ENCODE assay signal across 28 cellular contexts in genomic region chr19:32251634-32252332, GRCh38.
A peak's percentile ranks its signal among the peaks of the same experiment; 100 is the strongest.
DNase-seq lines count a peak whose midpoint lies in the region; ATAC-seq, FAIRE-seq and TF ChIP-seq lines count a peak whose summit lies in the region.
"Had no signal": no experiment of that assay in that cellular context is flagged by ENCODE, and none has a peak within 500 bp of the region (broad histone marks: within the 10 kb centered on the region; RNA-seq: fewer than 3 reads in every experiment).

No MANE protein-coding gene starts in this region.

- H2AK5ac ChIP-seq in neuronal stem cell (ENCODE audit: low read depth, low read length), result peak overlapping the region; percentile 86

- no peaks in the 10 kb centered on the region for H3F3A ChIP-seq in GM23248 (ENCODE audit: insufficient read depth)

- H2BK12ac ChIP-seq in neuronal stem cell (ENCODE audit: low read length), result no peak overlapping the region

- no peaks in the 10 kb centered on the region for H3K27me3 Mint-ChIP-seq in activated CD8-positive, alpha-beta memory T cell treated with anti-CD3 and anti-CD28 coated beads, Interleukin-2, amount 10 ng/mL, durations not matched to agents 7 days and 5 days
- H3K27me3 Mint-ChIP-seq: CD4-positive, CD25-positive, alpha-beta regulatory T cell had no signal

- no peak for ATAC-seq in activated CD8-positive, alpha-beta memory T cell treated with anti-CD3 and anti-CD28 coated beads, Interleukin-2, amount 10 ng/mL, durations not matched to agents 7 days and 5 days
- peak; percentile 78 for ATAC-seq in K562
- ATAC-seq in GM18907 (IDR thresholded peaks at IDR 0.05; ENCODE audit: unreplicated experiment), result no peak
- ATAC-seq: A549, GM12878 had no signal

- H3K36me3 ChIP-seq in K562 (ENCODE audit: control insufficient read depth, insufficient read depth, low read length) (no peaks in the 10 kb centered on the region), neuronal stem cell (replicated peaks in 1 of 2; ENCODE audit: control insufficient read depth in 2 of 2, insufficient read depth in 2 of 2, low read length in 2 of 2) (no peaks in the 10 kb centered on the region), GM23248 (ENCODE audit: low read depth) (no peaks in the 10 kb centered on the region)
- H3K36me3 ChIP-seq: BE2C, BLaER1 had no signal

- POLR2A ChIA-PET in K562 (lab: Yijun Ruan, JAX), result interaction anchor here (0.6 kb wide), 1 partner anchor 310 kb away, joined by 3 read pairs; no protein-coding TSS in a partner anchor

- TF ChIP-seq RAD21 in K562 (CRISPR knock-in tag; conservative IDR thresholded peaks at IDR 0.05 in 1 of 2, IDR thresholded peaks at IDR 0.05 in 1 of 2), result no peak

- H3K4me1 ChIP-seq in K562 (replicated peaks in 1 of 2; ENCODE audit: control insufficient read depth in 2 of 2, insufficient read depth in 2 of 2, low read length in 2 of 2), result peaks cover 0 to 4% of the 10 kb centered on the region in 2 experiments; a peak in 1 of 5 replicates
- H3K4me1 ChIP-seq in neuronal stem cell (ENCODE audit: control insufficient read depth in 2 of 2, insufficient read depth in 1 of 2, low read depth in 1 of 2, low read length in 2 of 2), result no peaks in the 10 kb centered on the region
- H3K4me1 ChIP-seq in GM23248 (ENCODE audit: insufficient read depth), result no peaks in the 10 kb centered on the region
- H3K4me1 ChIP-seq: A549, BE2C, BLaER1 had no signal

- no peak overlapping the region for H3K27ac Mint-ChIP-seq in activated CD8-positive, alpha-beta memory T cell treated with anti-CD3 and anti-CD28 coated beads, Interleukin-2, amount 10 ng/mL, durations not matched to agents 7 days and 5 days
- H3K27ac Mint-ChIP-seq: CD14-positive monocyte; CD4-positive, alpha-beta memory T cell; CD8-positive, alpha-beta memory T cell had no signal

- peaks cover 2% of the 10 kb centered on the region for H3K4me1 Mint-ChIP-seq in activated CD8-positive, alpha-beta memory T cell treated with anti-CD3 and anti-CD28 coated beads, Interleukin-2, amount 10 ng/mL, durations not matched to agents 7 days and 5 days
- H3K4me1 Mint-ChIP-seq: CD4-positive, alpha-beta memory T cell; CD4-positive, CD25-positive, alpha-beta regulatory T cell; CD8-positive, alpha-beta memory T cell had no signal

- no peak overlapping the region for H4K8ac ChIP-seq in neuronal stem cell (ENCODE audit: low read depth, low read length)

- no peaks in the 10 kb centered on the region; the same call in none of the 2 replicates for H4K20me1 ChIP-seq in K562 (replicated peaks; ENCODE audit: control insufficient read depth, insufficient read depth, low read length)
- no peaks in the 10 kb centered on the region for H4K20me1 ChIP-seq in GM23248 (ENCODE audit: insufficient read depth)
- H4K20me1 ChIP-seq: BLaER1 had no signal

- TF ChIP-seq POLR2A in K562 (conservative IDR thresholded peaks at IDR 0.05), result no peak

- H2BK5ac ChIP-seq in neuronal stem cell (ENCODE audit: low read length), result no peak overlapping the region

- H3K36me3 Mint-ChIP-seq in activated CD8-positive, alpha-beta memory T cell treated with anti-CD3 and anti-CD28 coated beads, Interleukin-2, amount 10 ng/mL, durations not matched to agents 7 days and 5 days, result no peaks in the 10 kb centered on the region
- H3K36me3 Mint-ChIP-seq: CD14-positive monocyte; CD4-positive, alpha-beta memory T cell; CD4-positive, CD25-positive, alpha-beta regulatory T cell; CD8-positive, alpha-beta memory T cell had no signal

- H2AFZ ChIP-seq in K562 (ENCODE audit: low read depth, low read length), result peak overlapping the region; percentile 63; the same call in 1 of the 2 replicates
- no peak overlapping the region for H2AFZ ChIP-seq in neuronal stem cell (ENCODE audit: low read length)
- H2AFZ ChIP-seq in GM23248, result no peak overlapping the region

- H3K4me3 ChIP-seq in K562 (no peak overlapping the region), neuronal stem cell (ENCODE audit: low read length in 2 of 2) (no peak overlapping the region), GM23248 (no peak overlapping the region)
- H3K4me3 ChIP-seq: A549, BLaER1, GM12878 had no signal

- no peak for FAIRE-seq in K562 (lab: Jason Lieb, UNC)
- FAIRE-seq: A549, GM12878, GM12892, GM18507 had no signal

- H2BK120ac ChIP-seq in neuronal stem cell (ENCODE audit: low read depth, low read length), result no peak overlapping the region

- no peak for TF ChIP-seq CTCF in K562 (IDR thresholded peaks at IDR 0.05 in 2 of 3, conservative IDR thresholded peaks at IDR 0.05 in 1 of 3; ENCODE audit: insufficient read depth in 2 of 3, low read depth in 1 of 3, low read length in 3 of 3)

- peaks cover 5 to 40% of the 10 kb centered on the region in 2 experiments; a peak in 3 of 5 replicates for H3K27me3 ChIP-seq in K562 (ENCODE audit: control insufficient read depth in 2 of 2, insufficient read depth in 2 of 2, low read length in 2 of 2)
- peaks cover 0 to 5% (median 3%) of the 10 kb centered on the region in 3 experiments for H3K27me3 ChIP-seq in neuronal stem cell (ENCODE audit: control insufficient read depth in 3 of 3, insufficient read depth in 3 of 3, low read depth in 1 of 3, low read length in 3 of 3)
- H3K27me3 ChIP-seq in GM23248 (replicated peaks; ENCODE audit: insufficient read depth), result no peaks in the 10 kb centered on the region
- H3K27me3 ChIP-seq: BE2C, BLaER1 had no signal

- H3K9me3 Mint-ChIP-seq in activated CD8-positive, alpha-beta memory T cell treated with anti-CD3 and anti-CD28 coated beads, Interleukin-2, amount 10 ng/mL, durations not matched to agents 7 days and 5 days (ENCODE audit: low read depth), result no peaks in the 10 kb centered on the region
- H3K9me3 Mint-ChIP-seq: CD4-positive, CD25-positive, alpha-beta regulatory T cell had no signal

- H3K9me3 ChIP-seq in K562 (replicated peaks; ENCODE audit: control insufficient read depth, insufficient read depth, low read depth, low read length) (no peaks in the 10 kb centered on the region), neuronal stem cell (replicated peaks in 1 of 2; ENCODE audit: control insufficient read depth in 2 of 2, insufficient read depth in 1 of 2, low read depth in 1 of 2, low read length in 2 of 2) (peaks cover 0 to 2% of the 10 kb centered on the region in 2 donors), GM23248 (ENCODE audit: low read depth) (no peaks in the 10 kb centered on the region)
- H3K9me3 ChIP-seq: BE2C, BLaER1 had no signal

- no peak overlapping the region for H2BK15ac ChIP-seq in neuronal stem cell (ENCODE audit: low read length)

- no peaks in the 10 kb centered on the region for H3K79me2 ChIP-seq in K562 (ENCODE audit: control insufficient read depth, insufficient read depth, low read length)
- H3K79me2 ChIP-seq in GM23248 (ENCODE audit: insufficient read depth), result no peaks in the 10 kb centered on the region

- H3K4me2 ChIP-seq in K562 (ENCODE audit: insufficient read depth, low read length), result no peak overlapping the region
- no peak overlapping the region for H3K4me2 ChIP-seq in neuronal stem cell (ENCODE audit: insufficient read depth, low read length, poor library complexity, severe bottlenecking)
- no peak overlapping the region for H3K4me2 ChIP-seq in GM23248 (ENCODE audit: unreplicated experiment)
- H3K4me2 ChIP-seq: A549, BLaER1 had no signal

- DNase-seq in activated CD8-positive, alpha-beta memory T cell treated with anti-CD3 and anti-CD28 coated beads for 24 hours, result peak; percentile 37
- no peak for DNase-seq in activated CD8-positive, alpha-beta memory T cell treated with anti-CD3 and anti-CD28 coated beads, Interleukin-2, amount 10 ng/mL, durations not matched to agents 7 days and 5 days
- peak; percentile 4 for DNase-seq in AG20443 (ENCODE audit: low spot score)
- peak in 1 of 4 experiments; percentile 12 for DNase-seq in K562 (ENCODE audit: extremely low read depth in 1 of 4, low spot score in 3 of 4)
- DNase-seq in neuronal stem cell (ENCODE audit: low spot score), result no peak
- no peak for DNase-seq in GM23248
- DNase-seq in SKM-1 treated with dmso at 0.1 percent for 144 hours (lab: John Stamatoyannopoulos, UW; ENCODE audit: unreplicated experiment), result no peak
- DNase-seq: BE2C; C1 segment of cervical spinal cord; CD4-positive, alpha-beta memory T cell; CD4-positive, CD25-positive, alpha-beta regulatory T cell; CD8-positive, alpha-beta memory T cell; COR-L47; DMS 273 treated with DMSO at 0.1 percent for 48 hours; DMS153; DMS53; DMS79; DND-41; EL; GDM1 had no signal

- H3K9me1 ChIP-seq in K562 (ENCODE audit: control insufficient read depth, insufficient read depth, low read length), result no peaks in the 10 kb centered on the region

- CTCF ChIA-PET in activated CD8-positive, alpha-beta memory T cell treated with anti-CD3 and anti-CD28 coated beads, Interleukin-2, amount 10 ng/mL, durations not matched to agents 7 days and 5 days (lab: Charles Lee), result interaction anchor here (0.6 kb wide), 1 partner anchor 593 kb away, joined by 3 read pairs; no protein-coding TSS in a partner anchor
- CTCF ChIA-PET in K562 (lab: Yijun Ruan, JAX; ENCODE audit: low intra/inter-chr PET ratio), result no interaction called here

- peaks cover 3% of the 10 kb centered on the region for H3K79me1 ChIP-seq in neuronal stem cell (ENCODE audit: low read depth, low read length)

- no peak overlapping the region for H3K23ac ChIP-seq in neuronal stem cell (ENCODE audit: low read depth, low read length, poor library complexity)

- in situ Hi-C loops in K562 (cut with MboI) (no loop called here), GM23248 (cut with MboI) (no loop called here)

- 5% methylated on average over 18 of the region's 18 CpGs for WGBS in K562 (ENCODE audit: insufficient coverage, low coverage, missing lambda C conversion rate)
- WGBS in neuronal stem cell (ENCODE audit: extremely low coverage in 2 of 2, insufficient read length in 2 of 2, insufficient replicate concordance in 1 of 2), 2 donors, result no CpG with 5 or more reads among the region's 18 CpGs
- 70 to 76% methylated on average over 18 of the region's 18 CpGs for WGBS in GM23248 (ENCODE audit: low coverage in 1 of 2, low lambda C conversion rate in 2 of 2, missing lambda C conversion rate in 2 of 2), 2 experiments

- no peak overlapping the region for H3K14ac ChIP-seq in neuronal stem cell (ENCODE audit: low read length)

- peak overlapping the region; percentile 31 for H3K18ac ChIP-seq in neuronal stem cell (ENCODE audit: low read length)

- no TSS peak for BruUV-seq in K562 (replicated peaks; lab: Mats Ljungman, UMichigan)

- H3K9ac ChIP-seq in K562 (ENCODE audit: insufficient read depth in 1 of 2, low read depth in 2 of 2, low read length in 2 of 2) (no peak overlapping the region), neuronal stem cell (ENCODE audit: low read depth, low read length, poor library complexity) (no peak overlapping the region), GM23248 (no peak overlapping the region)
- H3K9ac ChIP-seq: BLaER1 had no signal

- H3K4ac ChIP-seq in neuronal stem cell (ENCODE audit: low read length), result no peak overlapping the region

- H3K9me2 ChIP-seq in GM23248 (ENCODE audit: insufficient read depth), result no peaks in the 10 kb centered on the region

- no peak overlapping the region for H3K4me3 Mint-ChIP-seq in activated CD8-positive, alpha-beta memory T cell treated with anti-CD3 and anti-CD28 coated beads, Interleukin-2, amount 10 ng/mL, durations not matched to agents 7 days and 5 days
- H3K4me3 Mint-ChIP-seq: CD14-positive monocyte; CD4-positive, alpha-beta memory T cell; CD4-positive, CD25-positive, alpha-beta regulatory T cell; CD8-positive, alpha-beta memory T cell had no signal

- H3K27ac ChIP-seq in K562 (ENCODE audit: extremely low read depth, low read depth, low read length) (no peak overlapping the region), neuronal stem cell (replicated peaks; ENCODE audit: low read length) (no peak overlapping the region), GM23248 (no peak overlapping the region)
- H3K27ac ChIP-seq: 22Rv1, A549, BLaER1 had no signal

- TF ChIP-seq EP300 in K562 (IDR thresholded peaks at IDR 0.05; ENCODE audit: low read length), result no peak

- no peak overlapping the region for H4K91ac ChIP-seq in neuronal stem cell (ENCODE audit: low read depth, low read length, poor library complexity)

- intact Hi-C loops in K562 (cut with micrococcal nuclease), result no loop called here

Comparison
In these comparisons a context has a peak if more than half of its experiments do, and no peak if none do; other contexts are left out.
1. DNase-seq: peak in activated CD8-positive, alpha-beta memory T cell treated with anti-CD3 and anti-CD28 coated beads for 24 hours (single experiment) and AG20443 (single experiment); none in activated CD8-positive, alpha-beta memory T cell treated with anti-CD3 and anti-CD28 coated beads, Interleukin-2, amount 10 ng/mL, durations not matched to agents 7 days and 5 days (single experiment), neuronal stem cell (single experiment), GM23248 (single experiment) and SKM-1 treated with dmso at 0.1 percent for 144 hours (single experiment).